8 cellular contexts compared by ENCODE assay signal in genomic region chr1:54254055-54254454, GRCh38. TPM values are rescaled to one million over a fixed set of nuclear protein-coding genes. Genes with fewer than 3 reads are reported as not detected.
DNase-seq lines count a peak whose midpoint lies in the region; ATAC-seq, FAIRE-seq and TF ChIP-seq lines count a peak whose summit lies in the region.

No MANE protein-coding gene starts in this region.

- ATAC-seq in natural killer cell, result no peak
- ATAC-seq in natural killer cell treated with Interleukin-12 subunit alpha and Interleukin-12 subunit beta and Interleukin-15 and Interleukin-18, amount 100 ng/mL, for 72 hours, result no peak
- ATAC-seq in GM18861 (IDR thresholded peaks at IDR 0.05; ENCODE audit: unreplicated experiment), result no peak

- H3K4me3 Mint-ChIP-seq in natural killer cell, result no peak overlapping the region
- H3K4me3 Mint-ChIP-seq in natural killer cell treated with Interleukin-12 subunit alpha and Interleukin-12 subunit beta and Interleukin-15 and Interleukin-18, amount 100 ng/mL, for 72 hours, result no peak overlapping the region

- peaks cover 32 to 43% of the 10 kb centered on the region in 2 donors for H3K4me1 Mint-ChIP-seq in natural killer cell
- H3K4me1 Mint-ChIP-seq in natural killer cell treated with Interleukin-12 subunit alpha and Interleukin-12 subunit beta and Interleukin-15 and Interleukin-18, amount 100 ng/mL, for 72 hours (ENCODE audit: low read depth in 2 of 2), result peaks cover 9 to 38% of the 10 kb centered on the region in 2 donors

- TF ChIP-seq CTCF in natural killer cell (IDR thresholded peaks at IDR 0.05), result no peak
- TF ChIP-seq CTCF in fibroblast of villous mesenchyme (IDR thresholded peaks at IDR 0.05; ENCODE audit: insufficient read depth, low read depth, low read length), result no peak

- peak overlapping the region; percentile 82 for H3K27ac Mint-ChIP-seq in natural killer cell
- H3K27ac Mint-ChIP-seq in natural killer cell treated with Interleukin-12 subunit alpha and Interleukin-12 subunit beta and Interleukin-15 and Interleukin-18, amount 100 ng/mL, for 72 hours, result no peak overlapping the region

- no peaks in the 10 kb centered on the region for H3K36me3 Mint-ChIP-seq in natural killer cell
- no peaks in the 10 kb centered on the region for H3K36me3 Mint-ChIP-seq in natural killer cell treated with Interleukin-12 subunit alpha and Interleukin-12 subunit beta and Interleukin-15 and Interleukin-18, amount 100 ng/mL, for 72 hours

- no peak for FAIRE-seq in frontal cortex (lab: Jason Lieb, UNC)

- intact Hi-C loops in natural killer cell (cut with micrococcal nuclease), result no loop called here

- no peaks in the 10 kb centered on the region for H3K27me3 Mint-ChIP-seq in natural killer cell (ENCODE audit: low read depth in 2 of 2)
- H3K27me3 Mint-ChIP-seq in natural killer cell treated with Interleukin-12 subunit alpha and Interleukin-12 subunit beta and Interleukin-15 and Interleukin-18, amount 100 ng/mL, for 72 hours, result no peaks in the 10 kb centered on the region

- DNase-seq in natural killer cell (no peak), SHP77 (lab: John Stamatoyannopoulos, UW) (peak; percentile 65 to 81), fibroblast of villous mesenchyme (ENCODE audit: low read depth) (peak; percentile 35), hippocampal formation (lab: John Stamatoyannopoulos, UW) (no peak), frontal cortex (ENCODE audit: low spot score in 2 of 2) (no peak)
- no peak for DNase-seq in natural killer cell treated with Interleukin-12 subunit alpha and Interleukin-12 subunit beta and Interleukin-15 and Interleukin-18, amount 100 ng/mL, for 72 hours (ENCODE audit: low spot score)
- DNase-seq in central memory CD4-positive, alpha-beta T cell, result no peak

- H3K9me3 Mint-ChIP-seq in natural killer cell, result no peaks in the 10 kb centered on the region
- no peaks in the 10 kb centered on the region for H3K9me3 Mint-ChIP-seq in natural killer cell treated with Interleukin-12 subunit alpha and Interleukin-12 subunit beta and Interleukin-15 and Interleukin-18, amount 100 ng/mL, for 72 hours

- H3K4me3 ChIP-seq in fibroblast of villous mesenchyme (ENCODE audit: low read depth, low read length), result no peak overlapping the region

RNA-seq across cellular contexts. Expression of gene MRPL37, which starts 54.1 kb away (rescaled TPM):
- total RNA-seq in natural killer cell (10 to 100 TPM; 23.0 to 31.9 (median 28.8) TPM), fibroblast of villous mesenchyme (78.9 and 79.5 TPM in 2 replicates), frontal cortex (29.3 TPM)
- total RNA-seq in natural killer cell treated with Interleukin-12 subunit alpha and Interleukin-12 subunit beta and Interleukin-15 and Interleukin-18, amount 100 ng/mL, for 72 hours, result 100 to 1,000 TPM; 109 to 158 TPM

RNA-seq across cellular contexts. Expression of gene CYB5RL, which starts 54.2 kb away (rescaled TPM):
- total RNA-seq in natural killer cell (1 to 10 TPM; 5.6 to 6.7 (median 6.2) TPM), fibroblast of villous mesenchyme (3.5 and 4.3 TPM in 2 replicates), frontal cortex (4.5 TPM)
- total RNA-seq in natural killer cell treated with Interleukin-12 subunit alpha and Interleukin-12 subunit beta and Interleukin-15 and Interleukin-18, amount 100 ng/mL, for 72 hours, result 10 to 100 TPM in 1 of 2 donors, 1 to 10 TPM in 1; 7.1 to 12.0 TPM

Comparison
In these comparisons a context has a peak if more than half of its experiments do, and no peak if none do; other contexts are left out.
1. H3K27ac Mint-ChIP-seq: peak in natural killer cell (2 of 2); none in natural killer cell treated with Interleukin-12 subunit alpha and Interleukin-12 subunit beta and Interleukin-15 and Interleukin-18, amount 100 ng/mL, for 72 hours (0 of 2).
2. DNase-seq: peak in SHP77 (2 of 2) and fibroblast of villous mesenchyme (single experiment); none in natural killer cell (single experiment), natural killer cell treated with Interleukin-12 subunit alpha and Interleukin-12 subunit beta and Interleukin-15 and Interleukin-18, amount 100 ng/mL, for 72 hours (single experiment), hippocampal formation (0 of 2), frontal cortex (0 of 2) and central memory CD4-positive, alpha-beta T cell (single experiment).